In the genomic region with DNA sequence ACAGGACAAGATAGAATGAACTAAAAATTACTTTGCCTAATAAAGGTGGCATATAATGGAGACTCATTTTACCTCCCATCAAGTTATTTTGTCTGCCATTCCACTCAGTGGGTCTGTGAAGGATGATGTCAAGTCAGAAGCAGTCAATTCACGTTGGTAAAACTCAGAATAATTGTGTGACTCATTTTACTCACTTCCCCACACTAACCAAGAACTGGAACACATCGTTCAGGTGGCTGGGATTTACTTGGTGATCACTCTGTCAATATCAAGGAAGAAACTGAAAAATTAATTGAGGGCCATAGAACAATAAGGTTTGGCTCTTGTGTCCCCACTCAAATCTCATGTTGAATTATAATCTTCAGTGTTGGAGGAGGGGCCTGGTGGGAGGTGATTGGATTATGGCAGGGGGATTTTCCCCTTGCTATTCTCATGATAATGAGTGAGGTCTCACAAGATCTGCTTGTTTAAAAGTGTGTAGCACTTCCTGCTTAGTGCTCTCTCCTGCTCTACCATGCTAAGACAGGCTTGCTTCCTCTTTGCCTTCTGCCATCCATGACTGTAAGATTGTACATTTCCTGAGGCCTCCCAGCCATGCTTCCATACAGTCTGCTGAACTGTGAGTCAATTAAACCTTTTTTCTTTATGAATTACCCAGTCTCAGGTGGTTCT, we compare ENCODE assay signal across 13 cellular contexts. TPM values are rescaled to one million over a fixed set of nuclear protein-coding genes. Genes with fewer than 3 reads are reported as not detected.
DNase-seq lines count a peak whose midpoint lies in the region; ATAC-seq and TF ChIP-seq lines count a peak whose summit lies in the region.
"Had no signal": no experiment of that assay in that cellular context is flagged by ENCODE, and none has a peak within 500 bp of the region (broad histone marks: within the 10 kb centered on the region; RNA-seq: fewer than 3 reads in every experiment).

No MANE protein-coding gene starts in this region.

- H3K27ac Mint-ChIP-seq in immature natural killer cell (peak overlapping the region in 1 of 6 donors; percentile 30), glutamatergic neuron (ENCODE audit: unreplicated experiment) (no peak overlapping the region)
- H3K27ac Mint-ChIP-seq: mesothelial cell of epicardium had no signal

- DNase-seq in Kasumi-1 (lab: John Stamatoyannopoulos, UW) (peak; percentile 69 to 76), glomerular visceral epithelial cell (ENCODE audit: extremely low spot score) (peak; percentile 18), brain microvascular endothelial cell (no peak), H7 (no peak), immature natural killer cell (no peak), glutamatergic neuron (no peak)
- DNase-seq: cerebellar nuclear complex, NCI-H1105 treated with DMSO at 0.1 percent for 48 hours had no signal

- H3K4me3 Mint-ChIP-seq in immature natural killer cell = no peak overlapping the region
- H3K4me3 Mint-ChIP-seq in glutamatergic neuron (ENCODE audit: unreplicated experiment) = no peak overlapping the region
- H3K4me3 Mint-ChIP-seq: mesothelial cell of epicardium had no signal

- H3K36me3 Mint-ChIP-seq in immature natural killer cell (no peaks in the 10 kb centered on the region), glutamatergic neuron (ENCODE audit: unreplicated experiment) (peaks cover 16% of the 10 kb centered on the region)

- in situ Hi-C loops in brain microvascular endothelial cell (cut with HindIII; ENCODE audit: low pct_ligation_motif_present, low sequenced_read_pairs) = no loop called here

- H3K27ac ChIP-seq in brain microvascular endothelial cell = no peak overlapping the region
- H3K27ac ChIP-seq: gastroesophageal sphincter, skin epidermis had no signal

- no peak overlapping the region for H3K4me3 ChIP-seq in brain microvascular endothelial cell (ENCODE audit: low read depth, low read length)
- H3K4me3 ChIP-seq in H7 (ENCODE audit: insufficient read depth, low read depth, low read length) = no peak overlapping the region
- H3K4me3 ChIP-seq: gastroesophageal sphincter, skin epidermis had no signal

- H3K27me3 Mint-ChIP-seq in immature natural killer cell (ENCODE audit: low read depth in 3 of 3) (peaks cover under 1 to 21% (median 5%) of the 10 kb centered on the region in 3 donors), glutamatergic neuron (ENCODE audit: unreplicated experiment) (peaks cover 10% of the 10 kb centered on the region)

- H3K9me3 Mint-ChIP-seq in immature natural killer cell = peaks cover 0 to 2% (median 0%) of the 10 kb centered on the region in 6 donors
- H3K9me3 Mint-ChIP-seq in glutamatergic neuron (ENCODE audit: unreplicated experiment) = peaks cover 2% of the 10 kb centered on the region
- H3K9me3 Mint-ChIP-seq: mesothelial cell of epicardium had no signal

- no peaks in the 10 kb centered on the region for H3K27me3 ChIP-seq in brain microvascular endothelial cell (replicated peaks)
- H3K27me3 ChIP-seq in H7 (ENCODE audit: control insufficient read depth, insufficient read depth, low read length) = no peaks in the 10 kb centered on the region

- ATAC-seq in GM18502 (IDR thresholded peaks at IDR 0.05; ENCODE audit: poor library complexity, unreplicated experiment) = peak; percentile 73
- ATAC-seq in GM21717 (IDR thresholded peaks at IDR 0.05; ENCODE audit: unreplicated experiment) = peak; percentile 75
- ATAC-seq: gastroesophageal sphincter had no signal

- H3K36me3 ChIP-seq in brain microvascular endothelial cell (replicated peaks) = no peaks in the 10 kb centered on the region
- H3K36me3 ChIP-seq in H7 (replicated peaks; ENCODE audit: control insufficient read depth, insufficient read depth, low read length) = no peaks in the 10 kb centered on the region
- H3K36me3 ChIP-seq: gastroesophageal sphincter had no signal

- TF ChIP-seq CTCF in brain microvascular endothelial cell (IDR thresholded peaks at IDR 0.05; ENCODE audit: low read depth, low read length, missing control alignments) (no peak), glutamatergic neuron (IDR thresholded peaks at IDR 0.05; ENCODE audit: partially characterized antibody, unreplicated experiment) (no peak)

- H3K4me1 Mint-ChIP-seq in immature natural killer cell (no peaks in the 10 kb centered on the region), glutamatergic neuron (ENCODE audit: low read depth, unreplicated experiment) (no peaks in the 10 kb centered on the region)

RNA-seq across cellular contexts. Expression of gene GTF2A1, which starts 35.7 kb away (rescaled TPM):
- 25.8 and 29.6 TPM in 2 replicates for total RNA-seq in H7 (2014; rRNA removed; shearing (Covaris generic))
- 10 to 100 TPM; 10.5 to 26.3 (median 20.7) TPM for polyA plus RNA-seq in immature natural killer cell
- 62.3 TPM for total RNA-seq in glutamatergic neuron (ENCODE audit: unreplicated experiment)

Comparison
In these comparisons a context has a peak if more than half of its experiments do, and no peak if none do; other contexts are left out.
1. DNase-seq: peak in Kasumi-1 (2 of 2) and glomerular visceral epithelial cell (single experiment); none in brain microvascular endothelial cell (single experiment), H7 (single experiment), immature natural killer cell (0 of 3) and glutamatergic neuron (single experiment).